ENCODE assay signal across 10 cellular contexts in genomic region chr9:131728546-131728910, GRCh38. TPM values are rescaled to one million over a fixed set of nuclear protein-coding genes. Genes with fewer than 3 reads are reported as not detected.
DNase-seq lines count a peak whose midpoint lies in the region; ATAC-seq lines count a peak whose summit lies in the region.
"Had no signal": no experiment of that assay in that cellular context is flagged by ENCODE, and none has a peak within 500 bp of the region (broad histone marks: within the 10 kb centered on the region; RNA-seq: fewer than 3 reads in every experiment).

No MANE protein-coding gene starts in this region.

- H3K27ac Mint-ChIP-seq in activated CD4-positive, alpha-beta T cell treated with anti-CD3 and anti-CD28 coated beads for 36 hours, result peak overlapping the region; percentile 93
- H3K27ac Mint-ChIP-seq in activated CD8-positive, alpha-beta T cell treated with anti-CD3 and anti-CD28 coated beads, Interleukin-2, amount 10 ng/mL, durations not matched to agents 7 days and 5 days, result peak overlapping the region; percentile 95
- peak overlapping the region; percentile 92 to 99 (median 97) for H3K27ac Mint-ChIP-seq in immature natural killer cell
- H3K27ac Mint-ChIP-seq in stimulated activated naive CD8-positive, alpha-beta T cell treated with anti-CD3 and anti-CD28 coated beads, Interleukin-15, amount 100 ng/mL, for 72 hours, result peak overlapping the region; percentile 96

- ATAC-seq in activated CD4-positive, alpha-beta T cell treated with anti-CD3 and anti-CD28 coated beads for 36 hours, result peak; percentile 6
- peak; percentile 31 for ATAC-seq in activated CD8-positive, alpha-beta T cell treated with anti-CD3 and anti-CD28 coated beads, Interleukin-2, amount 10 ng/mL, durations not matched to agents 7 days and 5 days
- peak; percentile 51 for ATAC-seq in stimulated activated naive CD8-positive, alpha-beta T cell treated with anti-CD3 and anti-CD28 coated beads, Interleukin-15, amount 100 ng/mL, for 72 hours
- no peak for ATAC-seq in HG02840 (IDR thresholded peaks at IDR 0.05; ENCODE audit: low FRiP score, unreplicated experiment)

- H3K27me3 Mint-ChIP-seq in activated CD4-positive, alpha-beta T cell treated with anti-CD3 and anti-CD28 coated beads for 36 hours, result no peaks in the 10 kb centered on the region
- no peaks in the 10 kb centered on the region for H3K27me3 Mint-ChIP-seq in activated CD8-positive, alpha-beta T cell treated with anti-CD3 and anti-CD28 coated beads, Interleukin-2, amount 10 ng/mL, durations not matched to agents 7 days and 5 days (ENCODE audit: low read depth)
- H3K27me3 Mint-ChIP-seq in immature natural killer cell (ENCODE audit: low read depth in 3 of 3), result peaks cover 0 to 12% (median 5%) of the 10 kb centered on the region in 3 donors
- H3K27me3 Mint-ChIP-seq in stimulated activated naive CD8-positive, alpha-beta T cell treated with anti-CD3 and anti-CD28 coated beads, Interleukin-15, amount 100 ng/mL, for 72 hours, result no peaks in the 10 kb centered on the region

- no peaks in the 10 kb centered on the region for H3K9me3 Mint-ChIP-seq in activated CD4-positive, alpha-beta T cell treated with anti-CD3 and anti-CD28 coated beads for 36 hours (ENCODE audit: low read depth)
- no peaks in the 10 kb centered on the region for H3K9me3 Mint-ChIP-seq in activated CD8-positive, alpha-beta T cell treated with anti-CD3 and anti-CD28 coated beads, Interleukin-2, amount 10 ng/mL, durations not matched to agents 7 days and 5 days (ENCODE audit: insufficient read depth)
- H3K9me3 Mint-ChIP-seq in immature natural killer cell, result no peaks in the 10 kb centered on the region
- H3K9me3 Mint-ChIP-seq in stimulated activated naive CD8-positive, alpha-beta T cell treated with anti-CD3 and anti-CD28 coated beads, Interleukin-15, amount 100 ng/mL, for 72 hours, result no peaks in the 10 kb centered on the region

- POLR2A ChIA-PET in activated CD4-positive, alpha-beta T cell treated with anti-CD3 and anti-CD28 coated beads for 36 hours (lab: Charles Lee), result interaction anchor here (0.5 to 2.5 kb wide), 6 partner anchors 8 to 472 kb away, joined by 3 to 19 read pairs (median 4); no protein-coding TSS in a partner anchor
- POLR2A ChIA-PET in activated CD8-positive, alpha-beta T cell treated with anti-CD3 and anti-CD28 coated beads, Interleukin-2, amount 10 ng/mL, durations not matched to agents 7 days and 5 days (lab: Charles Lee), result interaction anchor here (1.0 to 3.6 kb wide), 10 partner anchors 9 to 100 kb away, joined by 4 to 37 read pairs (median 10); partner anchors contain the start of gene RAPGEF1

- peaks cover 89% of the 10 kb centered on the region for H3K4me1 Mint-ChIP-seq in activated CD4-positive, alpha-beta T cell treated with anti-CD3 and anti-CD28 coated beads for 36 hours
- H3K4me1 Mint-ChIP-seq in activated CD8-positive, alpha-beta T cell treated with anti-CD3 and anti-CD28 coated beads, Interleukin-2, amount 10 ng/mL, durations not matched to agents 7 days and 5 days (ENCODE audit: low read depth), result peaks cover 94% of the 10 kb centered on the region
- H3K4me1 Mint-ChIP-seq in immature natural killer cell, result peaks cover 98 to 99% of the 10 kb centered on the region in 2 donors
- peaks cover 99% of the 10 kb centered on the region for H3K4me1 Mint-ChIP-seq in stimulated activated naive CD8-positive, alpha-beta T cell treated with anti-CD3 and anti-CD28 coated beads, Interleukin-15, amount 100 ng/mL, for 72 hours

- peaks cover 19% of the 10 kb centered on the region for H3K36me3 Mint-ChIP-seq in activated CD4-positive, alpha-beta T cell treated with anti-CD3 and anti-CD28 coated beads for 36 hours (ENCODE audit: low read depth)
- H3K36me3 Mint-ChIP-seq in activated CD8-positive, alpha-beta T cell treated with anti-CD3 and anti-CD28 coated beads, Interleukin-2, amount 10 ng/mL, durations not matched to agents 7 days and 5 days (ENCODE audit: low read depth), result peaks cover 34% of the 10 kb centered on the region
- H3K36me3 Mint-ChIP-seq in immature natural killer cell, result no peaks in the 10 kb centered on the region

- intact Hi-C loops in activated CD4-positive, alpha-beta T cell treated with anti-CD3 and anti-CD28 coated beads for 36 hours (cut with DNase I, micrococcal nuclease), result loop anchor here (1.0 to 5.0 kb wide), 6 partner anchors 8 to 331 kb away; no protein-coding TSS in a partner anchor

- DNase-seq in activated CD4-positive, alpha-beta T cell treated with anti-CD3 and anti-CD28 coated beads for 36 hours, result no peak
- no peak for DNase-seq in activated CD4-positive, alpha-beta T cell treated with anti-CD3 and anti-CD28 coated beads for 4 hours
- no peak for DNase-seq in activated CD8-positive, alpha-beta T cell treated with anti-CD3 and anti-CD28 coated beads, Interleukin-2, amount 10 ng/mL, durations not matched to agents 7 days and 5 days
- peak in 2 of 3 donors; percentile 33 to 37 for DNase-seq in immature natural killer cell
- DNase-seq in stimulated activated naive CD8-positive, alpha-beta T cell treated with anti-CD3 and anti-CD28 coated beads, Interleukin-15, amount 100 ng/mL, for 72 hours, result no peak
- no peak for DNase-seq in HuH-7.5 (ENCODE audit: low spot score)
- DNase-seq in NOMO-1 treated with dmso at 0.1 percent for 144 hours (lab: John Stamatoyannopoulos, UW; ENCODE audit: unreplicated experiment), result no peak
- DNase-seq: 8988T, Right ventricle myocardium superior had no signal

- H3K4me3 Mint-ChIP-seq in activated CD4-positive, alpha-beta T cell treated with anti-CD3 and anti-CD28 coated beads for 36 hours, result peak overlapping the region; percentile 66
- H3K4me3 Mint-ChIP-seq in activated CD8-positive, alpha-beta T cell treated with anti-CD3 and anti-CD28 coated beads, Interleukin-2, amount 10 ng/mL, durations not matched to agents 7 days and 5 days, result peak overlapping the region; percentile 61
- H3K4me3 Mint-ChIP-seq in immature natural killer cell, result peak overlapping the region; percentile 76 to 92 (median 84)
- peak overlapping the region; percentile 85 to 86 for H3K4me3 Mint-ChIP-seq in stimulated activated naive CD8-positive, alpha-beta T cell treated with anti-CD3 and anti-CD28 coated beads, Interleukin-15, amount 100 ng/mL, for 72 hours

- CTCF ChIA-PET in activated CD4-positive, alpha-beta T cell treated with anti-CD3 and anti-CD28 coated beads for 36 hours (lab: Charles Lee), result interaction anchor here (0.6 to 3.1 kb wide), 15 partner anchors 8 to 137 kb away, joined by 3 to 15 read pairs (median 4); partner anchors contain the start of gene RAPGEF1
- CTCF ChIA-PET in activated CD8-positive, alpha-beta T cell treated with anti-CD3 and anti-CD28 coated beads, Interleukin-2, amount 10 ng/mL, durations not matched to agents 7 days and 5 days (lab: Charles Lee), result interaction anchor here (0.6 to 4.3 kb wide), 10 partner anchors 11 to 626 kb away, joined by 3 to 38 read pairs (median 6); partner anchors contain the start of gene RAPGEF1

RNA-seq across cellular contexts. Expression of gene RAPGEF1, which starts 11.3 kb away (rescaled TPM):
- 100 to 1,000 TPM in 1 of 2 experiments, 10 to 100 TPM in 1; 86.7 to 108 TPM for total RNA-seq in activated CD4-positive, alpha-beta T cell treated with anti-CD3 and anti-CD28 coated beads for 36 hours
- 100 to 1,000 TPM; 128 TPM for total RNA-seq in activated CD8-positive, alpha-beta T cell treated with anti-CD3 and anti-CD28 coated beads, Interleukin-2, amount 10 ng/mL, durations not matched to agents 7 days and 5 days
- 10 to 100 TPM in 1 of 3 donors, 1 to 10 TPM in 2; 1.2 to 15.8 (median 7.4) TPM for polyA plus RNA-seq in immature natural killer cell

Comparison
In these comparisons a context has a peak if more than half of its experiments do, and no peak if none do; other contexts are left out.
1. DNase-seq: peak in immature natural killer cell (2 of 3); none in activated CD4-positive, alpha-beta T cell treated with anti-CD3 and anti-CD28 coated beads for 36 hours (single experiment), activated CD4-positive, alpha-beta T cell treated with anti-CD3 and anti-CD28 coated beads for 4 hours (0 of 2), activated CD8-positive, alpha-beta T cell treated with anti-CD3 and anti-CD28 coated beads, Interleukin-2, amount 10 ng/mL, durations not matched to agents 7 days and 5 days (single experiment), stimulated activated naive CD8-positive, alpha-beta T cell treated with anti-CD3 and anti-CD28 coated beads, Interleukin-15, amount 100 ng/mL, for 72 hours (0 of 2), HuH-7.5 (single experiment) and NOMO-1 treated with dmso at 0.1 percent for 144 hours (single experiment).
2. Peak in every context shown above with its lines, with median percentiles within 50 percentile points of each other: H3K27ac Mint-ChIP-seq and H3K4me3 Mint-ChIP-seq.